26 cellular contexts compared by ENCODE assay signal in genomic region chr9:101333923-101334702, GRCh38. TPM values are rescaled to one million over a fixed set of nuclear protein-coding genes. Genes with fewer than 3 reads are reported as not detected.
"Had no signal": no experiment of that assay in that cellular context is flagged by ENCODE, and none has a peak within 500 bp of the region (broad histone marks: within the 10 kb centered on the region; RNA-seq: fewer than 3 reads in every experiment).

No MANE protein-coding gene starts in this region.

- H3K4me1 ChIP-seq: Peyer's patch had no signal

- H3K4me1 Mint-ChIP-seq: activated CD4-positive, alpha-beta memory T cell treated with anti-CD3 and anti-CD28 coated beads, Interleukin-2, amount 10 ng/mL, durations not matched to agents 7 days and 5 days; activated T-helper 17 cell treated with anti-CD3 and anti-CD28 coated beads, Interleukin-2, amount 50 U/mL, for 72 hours; brain had no signal

- H3K9me3 Mint-ChIP-seq: activated CD4-positive, alpha-beta memory T cell treated with anti-CD3 and anti-CD28 coated beads, Interleukin-2, amount 10 ng/mL, durations not matched to agents 7 days and 5 days; activated naive CD4-positive, alpha-beta T cell treated with anti-CD3 and anti-CD28 coated beads for 36 hours; activated T-helper 17 cell treated with anti-CD3 and anti-CD28 coated beads, Interleukin-2, amount 50 U/mL, for 72 hours had no signal

- H3K9me3 ChIP-seq: Peyer's patch, SJCRH30, SK-N-SH had no signal

- H3K36me3 Mint-ChIP-seq: activated naive CD8-positive, alpha-beta T cell; brain had no signal

- H3K27ac Mint-ChIP-seq: activated CD4-positive, alpha-beta memory T cell treated with anti-CD3 and anti-CD28 coated beads, Interleukin-2, amount 10 ng/mL, durations not matched to agents 7 days and 5 days; activated naive CD4-positive, alpha-beta T cell treated with anti-CD3 and anti-CD28 coated beads for 36 hours; activated naive CD8-positive, alpha-beta T cell; activated T-helper 17 cell treated with anti-CD3 and anti-CD28 coated beads, Interleukin-2, amount 50 U/mL, for 72 hours; brain had no signal

- H3K36me3 ChIP-seq: Peyer's patch, SJCRH30 had no signal

- DNase-seq: activated CD4-positive, alpha-beta memory T cell treated with anti-CD3 and anti-CD28 coated beads, Interleukin-2, amount 10 ng/mL, durations not matched to agents 7 days and 5 days; activated CD4-positive, alpha-beta T cell treated with anti-CD3 and anti-CD28 coated beads, Interleukin-2, amount 50 U/mL, for 1 hour; activated CD4-positive, CD25-positive, alpha-beta regulatory T cell; activated gamma-delta T cell; activated naive CD4-positive, alpha-beta T cell treated with anti-CD3 and anti-CD28 coated beads for 36 hours; activated T-cell treated with anti-CD3 and anti-CD28 coated beads for 4 hours; activated T-cell treated with anti-CD3 and anti-CD28 coated beads, Interleukin-2, amount 50 U/mL, for 48 hours; amygdala; NCI-H1092; NCI-H1417; NCI-H1930; NCI-H446 treated with DMSO at 0.1 percent for 48 hours; NCI-H524 treated with DMSO at 0.1 percent for 48 hours; NCI-H748 treated with DMSO at 0.1 percent for 48 hours; NK-92 treated with Interleukin-12 subunit alpha and Interleukin-12 subunit beta, amount 100 ng/mL, for 24 hours; Peyer's patch; Right ventricle myocardium superior; SJCRH30; SK-N-SH had no signal

- ATAC-seq: activated T-helper 17 cell treated with anti-CD3 and anti-CD28 coated beads, Interleukin-2, amount 50 U/mL, for 72 hours had no signal

- H3K27me3 ChIP-seq: Peyer's patch, SJCRH30 had no signal

- H3K27ac ChIP-seq: KMS-11, Peyer's patch, RWPE1, SJCRH30, VCaP had no signal

- H3K4me3 Mint-ChIP-seq: activated CD4-positive, alpha-beta memory T cell treated with anti-CD3 and anti-CD28 coated beads, Interleukin-2, amount 10 ng/mL, durations not matched to agents 7 days and 5 days; activated naive CD4-positive, alpha-beta T cell treated with anti-CD3 and anti-CD28 coated beads for 36 hours; activated naive CD8-positive, alpha-beta T cell; activated T-helper 17 cell treated with anti-CD3 and anti-CD28 coated beads, Interleukin-2, amount 50 U/mL, for 72 hours; brain had no signal

- H3K4me3 ChIP-seq: Peyer's patch, SJCRH30 had no signal

RNA-seq across cellular contexts. Expression of gene BAAT, which starts 50.7 kb away (rescaled TPM):
- total RNA-seq: activated CD4-positive, alpha-beta memory T cell treated with anti-CD3 and anti-CD28 coated beads, Interleukin-2, amount 10 ng/mL, durations not matched to agents 7 days and 5 days; activated naive CD4-positive, alpha-beta T cell treated with anti-CD3 and anti-CD28 coated beads for 36 hours; T-helper 2 cell treated with Interferon-gamma antibody and Interleukin-4, amounts not matched to agents 100 ng/mL and 5 ng/mL, for 36 hours had no signal
